ENCODE assay signal across 24 cellular contexts in the genomic region with DNA sequence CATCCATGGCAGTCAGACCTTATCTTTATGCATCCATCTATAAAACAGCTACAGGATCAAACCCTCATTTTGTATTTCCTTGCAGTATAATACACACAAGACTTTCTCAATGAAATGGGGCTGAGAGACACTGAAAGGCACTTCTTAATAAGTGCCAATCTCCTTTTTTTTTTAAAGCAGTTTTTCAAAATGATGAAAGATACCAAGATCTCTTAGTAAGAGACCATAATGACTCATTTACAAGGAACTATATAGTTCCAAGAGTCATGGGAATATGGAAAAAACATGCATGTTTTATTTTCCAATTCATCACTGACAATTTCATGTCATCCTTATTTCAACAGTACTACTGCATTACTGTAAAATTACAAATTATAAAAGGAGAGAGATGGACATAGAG.
DNase-seq lines count a peak whose midpoint lies in the region; ATAC-seq, FAIRE-seq and TF ChIP-seq lines count a peak whose summit lies in the region.
"Had no signal": no experiment of that assay in that cellular context is flagged by ENCODE, and none has a peak within 500 bp of the region (broad histone marks: within the 10 kb centered on the region; RNA-seq: fewer than 3 reads in every experiment).

No MANE protein-coding gene starts in this region.

- no peak overlapping the region for H3K4me3 Mint-ChIP-seq in activated CD4-positive, alpha-beta T cell treated with anti-CD3 and anti-CD28 coated beads for 36 hours
- H3K4me3 Mint-ChIP-seq in activated naive CD8-positive, alpha-beta T cell, result no peak overlapping the region
- H3K4me3 Mint-ChIP-seq in activated naive CD8-positive, alpha-beta T cell treated with anti-CD3 and anti-CD28 coated beads for 36 hours, result no peak overlapping the region
- H3K4me3 Mint-ChIP-seq: CD4-positive, alpha-beta memory T cell had no signal

- peaks cover 6% of the 10 kb centered on the region for H3K27me3 Mint-ChIP-seq in activated CD4-positive, alpha-beta T cell treated with anti-CD3 and anti-CD28 coated beads for 36 hours
- no peaks in the 10 kb centered on the region for H3K27me3 Mint-ChIP-seq in activated naive CD8-positive, alpha-beta T cell
- H3K27me3 Mint-ChIP-seq in activated naive CD8-positive, alpha-beta T cell treated with anti-CD3 and anti-CD28 coated beads for 36 hours, result peaks cover 3% of the 10 kb centered on the region

- peaks cover 54% of the 10 kb centered on the region for H3K4me1 Mint-ChIP-seq in activated CD4-positive, alpha-beta T cell treated with anti-CD3 and anti-CD28 coated beads for 36 hours
- H3K4me1 Mint-ChIP-seq in activated naive CD8-positive, alpha-beta T cell (ENCODE audit: low read depth), result peaks cover 55% of the 10 kb centered on the region
- peaks cover 21% of the 10 kb centered on the region for H3K4me1 Mint-ChIP-seq in activated naive CD8-positive, alpha-beta T cell treated with anti-CD3 and anti-CD28 coated beads for 36 hours

- TF ChIP-seq CTCF in bronchial epithelial cell (IDR thresholded peaks at IDR 0.05; ENCODE audit: insufficient read depth, low read length, severe bottlenecking), result no peak

- CTCF ChIA-PET in activated CD4-positive, alpha-beta T cell treated with anti-CD3 and anti-CD28 coated beads for 36 hours (lab: Charles Lee), result no interaction called here

- H3K27ac Mint-ChIP-seq in activated CD4-positive, alpha-beta T cell treated with anti-CD3 and anti-CD28 coated beads for 36 hours, result peak overlapping the region; percentile 69
- peak overlapping the region; percentile 79 for H3K27ac Mint-ChIP-seq in activated naive CD8-positive, alpha-beta T cell
- H3K27ac Mint-ChIP-seq in activated naive CD8-positive, alpha-beta T cell treated with anti-CD3 and anti-CD28 coated beads for 36 hours, result no peak overlapping the region
- H3K27ac Mint-ChIP-seq: CD4-positive, alpha-beta memory T cell had no signal

- H3K36me3 ChIP-seq in bronchial epithelial cell (ENCODE audit: control insufficient read depth, insufficient read depth, low read length), result no peaks in the 10 kb centered on the region
- H3K36me3 ChIP-seq: BLaER1 treated with 17β-estradiol and CSF1 and Interleukin-3, amounts not matched to agents 10 nM and 100 nM; HAP-1 had no signal

- FAIRE-seq in bronchial epithelial cell (lab: Jason Lieb, UNC), result no peak
- FAIRE-seq: GM12878 had no signal

- peaks cover 9% of the 10 kb centered on the region for H3K36me3 Mint-ChIP-seq in activated CD4-positive, alpha-beta T cell treated with anti-CD3 and anti-CD28 coated beads for 36 hours (ENCODE audit: low read depth)
- no peaks in the 10 kb centered on the region for H3K36me3 Mint-ChIP-seq in activated naive CD8-positive, alpha-beta T cell
- H3K36me3 Mint-ChIP-seq in activated naive CD8-positive, alpha-beta T cell treated with anti-CD3 and anti-CD28 coated beads for 36 hours, result peaks cover 7% of the 10 kb centered on the region
- H3K36me3 Mint-ChIP-seq: CD4-positive, alpha-beta memory T cell had no signal

- POLR2A ChIA-PET in activated CD4-positive, alpha-beta T cell treated with anti-CD3 and anti-CD28 coated beads for 36 hours (lab: Charles Lee), result no interaction called here

- DNase-seq in activated CD4-positive, alpha-beta T cell treated with anti-CD3 and anti-CD28 coated beads for 36 hours, result no peak
- no peak for DNase-seq in activated CD4-positive, alpha-beta T cell treated with anti-CD3 and anti-CD28 coated beads for 4 hours
- no peak for DNase-seq in activated naive CD8-positive, alpha-beta T cell treated with anti-CD3 and anti-CD28 coated beads for 36 hours
- DNase-seq in bronchial epithelial cell (ENCODE audit: low read depth), result peak; percentile 12
- DNase-seq: ACHN; Caco-2; CD4-positive, alpha-beta memory T cell; DMS 273 treated with DMSO at 0.1 percent for 48 hours; DMS79 treated with DMSO at 0.1 percent for 48 hours; GM23248; KBM-7; NCI-H1092 treated with DMSO at 0.1 percent for 48 hours; NCI-H1436 treated with DMSO at 0.1 percent for 48 hours; NCI-H2029; NCI-H524 treated with DMSO at 0.1 percent for 48 hours; NCI-H82 had no signal

- intact Hi-C loops in activated CD4-positive, alpha-beta T cell treated with anti-CD3 and anti-CD28 coated beads for 36 hours (cut with DNase I, micrococcal nuclease), result loop anchor here (5.0 to 10.0 kb wide), 5 partner anchors 36 to 963 kb away; no protein-coding TSS in a partner anchor

- H3K27me3 ChIP-seq in bronchial epithelial cell (ENCODE audit: control insufficient read depth, insufficient read depth, low read length), result no peaks in the 10 kb centered on the region
- H3K27me3 ChIP-seq: BLaER1 treated with 17β-estradiol and CSF1 and Interleukin-3, amounts not matched to agents 10 nM and 100 nM had no signal

- peaks cover 7% of the 10 kb centered on the region for H3K9me3 Mint-ChIP-seq in activated CD4-positive, alpha-beta T cell treated with anti-CD3 and anti-CD28 coated beads for 36 hours (ENCODE audit: low read depth)
- no peaks in the 10 kb centered on the region for H3K9me3 Mint-ChIP-seq in activated naive CD8-positive, alpha-beta T cell (ENCODE audit: low read depth)
- peaks cover 2% of the 10 kb centered on the region for H3K9me3 Mint-ChIP-seq in activated naive CD8-positive, alpha-beta T cell treated with anti-CD3 and anti-CD28 coated beads for 36 hours

- H3K4me3 ChIP-seq in bronchial epithelial cell (ENCODE audit: low read depth, low read length), result no peak overlapping the region
- H3K4me3 ChIP-seq: BLaER1 treated with 17β-estradiol and CSF1 and Interleukin-3, amounts not matched to agents 10 nM and 100 nM; GM12878; GM23248; HAP-1 had no signal

- ATAC-seq in activated CD4-positive, alpha-beta T cell treated with anti-CD3 and anti-CD28 coated beads for 36 hours, result peak; percentile 32
- ATAC-seq in GM18867 (IDR thresholded peaks at IDR 0.05; ENCODE audit: unreplicated experiment), result no peak
- ATAC-seq in HG02759 (IDR thresholded peaks at IDR 0.05; ENCODE audit: unreplicated experiment), result no peak
- ATAC-seq in HG02938 (IDR thresholded peaks at IDR 0.05; ENCODE audit: unreplicated experiment), result no peak
- ATAC-seq: GM12878, Panc1 had no signal
